Comparison of ENCODE assay signal across 8 cellular contexts in the genomic region with DNA sequence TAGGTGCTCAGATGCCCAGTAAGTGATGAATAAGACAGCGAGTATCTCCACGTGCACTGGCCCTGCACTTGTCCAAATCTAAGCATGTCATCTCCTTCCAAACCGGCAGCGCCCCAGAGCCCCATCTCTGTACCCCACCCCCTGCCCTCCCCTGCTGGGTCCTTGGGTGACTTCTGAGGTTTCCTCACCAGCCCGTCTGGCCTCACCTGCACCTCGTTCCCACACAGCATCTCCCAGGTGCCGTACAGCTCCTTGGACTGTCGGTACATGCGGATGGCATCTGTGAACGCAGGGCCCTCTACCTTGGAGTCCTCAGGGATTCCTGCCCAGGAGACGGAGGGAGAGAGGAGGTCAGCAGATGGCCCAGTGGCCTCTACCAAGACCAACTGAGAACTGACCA.
"Had no signal": no experiment of that assay in that cellular context is flagged by ENCODE, and none has a peak within 500 bp of the region (broad histone marks: within the 10 kb centered on the region; RNA-seq: fewer than 3 reads in every experiment).

No MANE protein-coding gene starts in this region.

- H3K9me3 Mint-ChIP-seq: brain had no signal

- H3K27me3 ChIP-seq: gastroesophageal sphincter, pancreas, tibial artery had no signal

- H3K4me3 ChIP-seq: gastroesophageal sphincter, pancreas, tibial artery had no signal

- H3K9me3 ChIP-seq: gastroesophageal sphincter, pancreas, tibial artery had no signal

- H3K27me3 Mint-ChIP-seq: brain had no signal

- DNase-seq: amygdala; stimulated activated CD4-positive, alpha-beta T cell treated with anti-CD3 and anti-CD28 coated beads, Interleukin-4, amount 100 ng/mL, for 1 hour; tibial artery had no signal

- H3K4me3 Mint-ChIP-seq: brain had no signal

- ATAC-seq: activated naive CD4-positive, alpha-beta T cell treated with anti-CD3 and anti-CD28 coated beads, Interleukin-2, amount 50 U/mL, for 72 hours; gastroesophageal sphincter; pancreas had no signal

- FAIRE-seq: pancreas, TTC549 had no signal
